1 cellular context compared by ENCODE assay signal in the genomic region with DNA sequence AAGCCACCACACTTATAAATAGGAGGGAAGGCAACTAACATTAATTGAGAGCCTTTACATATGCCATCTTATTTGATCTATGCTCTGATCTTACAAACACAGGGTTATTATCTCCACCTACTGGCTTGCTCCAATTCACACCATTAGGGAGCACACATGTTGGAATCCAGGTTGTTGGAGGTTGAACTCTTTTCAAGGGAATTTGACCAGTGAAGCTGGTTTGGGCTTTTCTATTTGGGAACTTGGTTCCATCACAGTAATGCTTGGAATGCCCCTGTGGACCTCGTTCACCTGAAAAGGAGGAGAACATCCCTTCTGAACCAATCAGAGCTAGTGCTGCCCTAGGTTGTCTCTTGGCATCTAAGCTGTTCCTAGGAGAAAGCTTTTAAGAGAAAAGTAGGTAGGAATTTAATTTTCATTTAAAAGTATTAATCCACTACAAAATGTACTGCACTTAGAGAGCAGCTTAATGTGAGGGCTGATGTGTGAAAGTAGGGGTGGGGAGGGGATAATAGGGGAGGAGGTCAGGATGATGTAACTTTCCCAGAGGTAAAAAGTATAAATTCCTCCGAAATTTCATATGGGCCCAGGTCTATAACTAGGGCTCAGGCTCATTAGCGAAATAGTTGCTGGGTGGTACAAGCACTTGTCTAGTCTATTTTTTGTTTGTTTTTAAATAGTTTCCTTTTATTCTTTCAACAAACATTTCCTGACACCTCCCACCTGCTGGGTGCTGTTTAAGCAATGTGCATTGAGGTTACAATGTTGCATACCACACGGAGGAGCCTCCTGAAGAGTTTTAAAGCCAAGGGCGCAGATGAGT.
TF ChIP-seq lines count a peak whose summit lies in the region.

No MANE protein-coding gene starts in this region.

TF ChIP-seq in GM23338, 12 proteins besides CTCF, POLR2A, EP300 and RAD21:
- TF ChIP-seq, protein P1, sequence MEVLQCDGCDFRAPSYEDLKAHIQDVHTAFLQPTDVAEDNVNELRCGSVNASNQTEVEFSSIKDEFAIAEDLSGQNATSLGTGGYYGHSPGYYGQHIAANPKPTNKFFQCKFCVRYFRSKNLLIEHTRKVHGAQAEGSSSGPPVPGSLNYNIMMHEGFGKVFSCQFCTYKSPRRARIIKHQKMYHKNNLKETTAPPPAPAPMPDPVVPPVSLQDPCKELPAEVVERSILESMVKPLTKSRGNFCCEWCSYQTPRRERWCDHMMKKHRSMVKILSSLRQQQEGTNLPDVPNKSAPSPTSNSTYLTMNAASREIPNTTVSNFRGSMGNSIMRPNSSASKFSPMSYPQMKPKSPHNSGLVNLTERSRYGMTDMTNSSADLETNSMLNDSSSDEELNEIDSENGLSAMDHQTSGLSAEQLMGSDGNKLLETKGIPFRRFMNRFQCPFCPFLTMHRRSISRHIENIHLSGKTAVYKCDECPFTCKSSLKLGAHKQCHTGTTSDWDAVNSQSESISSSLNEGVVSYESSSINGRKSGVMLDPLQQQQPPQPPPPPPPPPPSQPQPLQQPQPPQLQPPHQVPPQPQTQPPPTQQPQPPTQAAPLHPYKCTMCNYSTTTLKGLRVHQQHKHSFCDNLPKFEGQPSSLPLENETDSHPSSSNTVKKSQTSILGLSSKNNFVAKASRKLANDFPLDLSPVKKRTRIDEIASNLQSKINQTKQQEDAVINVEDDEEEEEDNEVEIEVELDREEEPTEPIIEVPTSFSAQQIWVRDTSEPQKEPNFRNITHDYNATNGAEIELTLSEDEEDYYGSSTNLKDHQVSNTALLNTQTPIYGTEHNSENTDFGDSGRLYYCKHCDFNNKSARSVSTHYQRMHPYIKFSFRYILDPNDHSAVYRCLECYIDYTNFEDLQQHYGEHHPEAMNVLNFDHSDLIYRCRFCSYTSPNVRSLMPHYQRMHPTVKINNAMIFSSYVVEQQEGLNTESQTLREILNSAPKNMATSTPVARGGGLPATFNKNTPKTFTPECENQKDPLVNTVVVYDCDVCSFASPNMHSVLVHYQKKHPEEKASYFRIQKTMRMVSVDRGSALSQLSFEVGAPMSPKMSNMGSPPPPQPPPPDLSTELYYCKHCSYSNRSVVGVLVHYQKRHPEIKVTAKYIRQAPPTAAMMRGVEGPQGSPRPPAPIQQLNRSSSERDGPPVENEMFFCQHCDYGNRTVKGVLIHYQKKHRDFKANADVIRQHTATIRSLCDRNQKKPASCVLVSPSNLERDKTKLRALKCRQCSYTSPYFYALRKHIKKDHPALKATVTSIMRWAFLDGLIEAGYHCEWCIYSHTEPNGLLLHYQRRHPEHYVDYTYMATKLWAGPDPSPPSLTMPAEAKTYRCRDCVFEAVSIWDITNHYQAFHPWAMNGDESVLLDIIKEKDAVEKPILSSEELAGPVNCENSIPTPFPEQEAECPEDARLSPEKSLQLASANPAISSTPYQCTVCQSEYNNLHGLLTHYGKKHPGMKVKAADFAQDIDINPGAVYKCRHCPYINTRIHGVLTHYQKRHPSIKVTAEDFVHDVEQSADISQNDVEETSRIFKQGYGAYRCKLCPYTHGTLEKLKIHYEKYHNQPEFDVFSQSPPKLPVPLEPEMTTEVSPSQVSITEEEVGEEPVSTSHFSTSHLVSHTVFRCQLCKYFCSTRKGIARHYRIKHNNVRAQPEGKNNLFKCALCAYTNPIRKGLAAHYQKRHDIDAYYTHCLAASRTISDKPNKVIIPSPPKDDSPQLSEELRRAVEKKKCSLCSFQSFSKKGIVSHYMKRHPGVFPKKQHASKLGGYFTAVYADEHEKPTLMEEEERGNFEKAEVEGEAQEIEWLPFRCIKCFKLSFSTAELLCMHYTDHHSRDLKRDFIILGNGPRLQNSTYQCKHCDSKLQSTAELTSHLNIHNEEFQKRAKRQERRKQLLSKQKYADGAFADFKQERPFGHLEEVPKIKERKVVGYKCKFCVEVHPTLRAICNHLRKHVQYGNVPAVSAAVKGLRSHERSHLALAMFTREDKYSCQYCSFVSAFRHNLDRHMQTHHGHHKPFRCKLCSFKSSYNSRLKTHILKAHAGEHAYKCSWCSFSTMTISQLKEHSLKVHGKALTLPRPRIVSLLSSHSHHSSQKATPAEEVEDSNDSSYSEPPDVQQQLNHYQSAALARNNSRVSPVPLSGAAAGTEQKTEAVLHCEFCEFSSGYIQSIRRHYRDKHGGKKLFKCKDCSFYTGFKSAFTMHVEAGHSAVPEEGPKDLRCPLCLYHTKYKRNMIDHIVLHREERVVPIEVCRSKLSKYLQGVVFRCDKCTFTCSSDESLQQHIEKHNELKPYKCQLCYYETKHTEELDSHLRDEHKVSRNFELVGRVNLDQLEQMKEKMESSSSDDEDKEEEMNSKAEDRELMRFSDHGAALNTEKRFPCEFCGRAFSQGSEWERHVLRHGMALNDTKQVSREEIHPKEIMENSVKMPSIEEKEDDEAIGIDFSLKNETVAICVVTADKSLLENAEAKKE (CRISPR knock-in tag; IDR thresholded peaks at IDR 0.05), result peak; percentile 82
- TF ChIP-seq POLR2AphosphoS5 (IDR thresholded peaks at IDR 0.05; ENCODE audit: low read depth), result no peak
